ENCODE assay signal across 8 cellular contexts in genomic region chr19:33226550-33227241, GRCh38. TPM values are rescaled to one million over a fixed set of nuclear protein-coding genes. Genes with fewer than 3 reads are reported as not detected.
DNase-seq lines count a peak whose midpoint lies in the region; ATAC-seq and TF ChIP-seq lines count a peak whose summit lies in the region.

No MANE protein-coding gene starts in this region.

- no peak overlapping the region for H3K27ac ChIP-seq in iPS-20b (ENCODE audit: low read length)

- no peak for ATAC-seq in stimulated activated naive CD8-positive, alpha-beta T cell treated with anti-CD3 and anti-CD28 coated beads, Interleukin-15, Interleukin-2, amounts not matched to agents 100 U/mL and 50 U/mL, for 24 hours

- H3K27ac Mint-ChIP-seq in T-helper 2 cell treated with Interferon-gamma antibody and Interleukin-4, amounts not matched to agents 5 μg/mL and 100 μg/mL, for 36 hours = no peak overlapping the region
- no peak overlapping the region for H3K27ac Mint-ChIP-seq in Calu3 (ENCODE audit: unreplicated experiment)

- intact Hi-C loops in Calu3 (cut with micrococcal nuclease; ENCODE audit: unreplicated experiment) = no loop called here

- peaks cover 52% of the 10 kb centered on the region for H3K27me3 Mint-ChIP-seq in T-helper 2 cell treated with Interferon-gamma antibody and Interleukin-4, amounts not matched to agents 5 μg/mL and 100 μg/mL, for 36 hours (ENCODE audit: low read depth)
- peaks cover 89% of the 10 kb centered on the region for H3K27me3 Mint-ChIP-seq in Calu3 (ENCODE audit: unreplicated experiment)

- peaks cover 15% of the 10 kb centered on the region for H3K9me3 ChIP-seq in iPS-20b (ENCODE audit: insufficient read depth, low read depth, low read length)

- peaks cover 9% of the 10 kb centered on the region for H3K36me3 Mint-ChIP-seq in T-helper 2 cell treated with Interferon-gamma antibody and Interleukin-4, amounts not matched to agents 5 μg/mL and 100 μg/mL, for 36 hours (ENCODE audit: low read depth)
- H3K36me3 Mint-ChIP-seq in Calu3 (ENCODE audit: insufficient read depth, unreplicated experiment) = no peaks in the 10 kb centered on the region

- in situ Hi-C loops in KBM-7 (cut with MboI; ENCODE audit: low pct_unique_long_range_greater_than_20kb, low sequenced_read_pairs) = loop anchor here (25.0 kb wide), 1 partner anchor 536 kb away; no protein-coding TSS in a partner anchor

- CTCF ChIA-PET in Calu3 (lab: Charles Lee) = no interaction called here

- BruUV-seq in Calu3 (replicated peaks; lab: Mats Ljungman, UMichigan) = no TSS peak

- no peak for TF ChIP-seq CTCF in Calu3 (IDR thresholded peaks at IDR 0.05; ENCODE audit: unreplicated experiment)

- no peak overlapping the region; the same call in 1 of the 2 replicates for H3K9ac ChIP-seq in iPS-20b (ENCODE audit: low read depth, low read length)

- peak overlapping the region; percentile 68 for H3K4me3 ChIP-seq in iPS-20b (ENCODE audit: low read length)

- no peaks in the 10 kb centered on the region for H3K4me1 Mint-ChIP-seq in T-helper 2 cell treated with Interferon-gamma antibody and Interleukin-4, amounts not matched to agents 5 μg/mL and 100 μg/mL, for 36 hours (ENCODE audit: low read depth)
- H3K4me1 Mint-ChIP-seq in Calu3 (ENCODE audit: low read depth, unreplicated experiment) = no peaks in the 10 kb centered on the region

- H3K36me3 ChIP-seq in iPS-20b (ENCODE audit: insufficient read depth, low read depth, low read length) = no peaks in the 10 kb centered on the region

- no peak for DNase-seq in T-helper 2 cell treated with Interferon-gamma antibody and Interleukin-4, amounts not matched to agents 5 μg/mL and 100 μg/mL, for 36 hours (ENCODE audit: low spot score)
- DNase-seq in T-helper 2 cell = no peak
- DNase-seq in UCSD-AML1 (lab: John Stamatoyannopoulos, UW; ENCODE audit: unreplicated experiment) = peak; percentile 53
- peak; percentile 18 for DNase-seq in stimulated activated naive CD8-positive, alpha-beta T cell treated with anti-CD3 and anti-CD28 coated beads, Interleukin-15, Interleukin-2, amounts not matched to agents 100 U/mL and 50 U/mL, for 24 hours
- no peak for DNase-seq in Calu3
- DNase-seq in KBM-7 = no peak
- DNase-seq in EL = no peak

- H3K4me3 Mint-ChIP-seq in T-helper 2 cell treated with Interferon-gamma antibody and Interleukin-4, amounts not matched to agents 5 μg/mL and 100 μg/mL, for 36 hours = peak overlapping the region; percentile 9
- H3K4me3 Mint-ChIP-seq in Calu3 (ENCODE audit: low read depth, unreplicated experiment) = no peak overlapping the region

- no peaks in the 10 kb centered on the region for H3K4me1 ChIP-seq in iPS-20b (ENCODE audit: insufficient read depth, low read length)

- H3K9me3 Mint-ChIP-seq in T-helper 2 cell treated with Interferon-gamma antibody and Interleukin-4, amounts not matched to agents 5 μg/mL and 100 μg/mL, for 36 hours = peaks cover 17% of the 10 kb centered on the region
- peaks cover 13% of the 10 kb centered on the region for H3K9me3 Mint-ChIP-seq in Calu3 (ENCODE audit: low read depth, unreplicated experiment)

- peaks cover 64% of the 10 kb centered on the region for H3K27me3 ChIP-seq in iPS-20b (ENCODE audit: insufficient read depth, low read length)

RNA-seq across cellular contexts. Expression of gene SLC7A10, which starts 1.0 kb away (rescaled TPM):
- total RNA-seq in Calu3 (2022) = not detected in 2 replicates

RNA-seq across cellular contexts. Expression of gene LRP3, which starts 32.6 kb away (rescaled TPM):
- total RNA-seq in Calu3 (2022) = 0.59 and 1.5 TPM in 2 replicates

Comparison
In these comparisons a context has a peak if more than half of its experiments do, and no peak if none do; other contexts are left out.
1. DNase-seq: peak in UCSD-AML1 (single experiment) and stimulated activated naive CD8-positive, alpha-beta T cell treated with anti-CD3 and anti-CD28 coated beads, Interleukin-15, Interleukin-2, amounts not matched to agents 100 U/mL and 50 U/mL, for 24 hours (single experiment); none in T-helper 2 cell treated with Interferon-gamma antibody and Interleukin-4, amounts not matched to agents 5 μg/mL and 100 μg/mL, for 36 hours (single experiment), T-helper 2 cell (0 of 5), Calu3 (single experiment), KBM-7 (single experiment) and EL (single experiment).